14 cellular contexts compared by ENCODE assay signal in the genomic region with DNA sequence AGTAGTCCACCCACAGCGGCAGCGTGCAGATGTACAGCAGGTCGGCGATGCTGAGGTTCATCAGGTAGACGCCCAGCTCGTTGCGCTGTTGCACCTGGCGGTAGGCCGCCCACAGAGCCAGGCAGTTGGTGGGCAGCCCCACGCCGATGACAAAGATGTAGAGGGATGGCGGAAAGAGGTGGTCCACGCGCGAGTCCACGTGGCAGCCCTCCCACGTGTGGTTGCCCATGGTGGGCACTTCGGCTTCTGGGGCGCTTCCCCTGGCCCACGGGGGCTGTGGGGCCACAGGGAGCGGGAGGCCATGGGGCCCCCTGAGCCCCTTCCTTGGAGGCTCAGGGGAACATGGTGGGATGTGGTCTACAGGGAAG. TPM values are rescaled to one million over a fixed set of nuclear protein-coding genes. Genes with fewer than 3 reads are reported as not detected.
DNase-seq lines count a peak whose midpoint lies in the region; ATAC-seq, FAIRE-seq and TF ChIP-seq lines count a peak whose summit lies in the region.
"Had no signal": no experiment of that assay in that cellular context is flagged by ENCODE, and none has a peak within 500 bp of the region (broad histone marks: within the 10 kb centered on the region; RNA-seq: fewer than 3 reads in every experiment).

No MANE protein-coding gene starts in this region.

- ATAC-seq in RWPE2 (ENCODE audit: low read depth) (no peak), upper lobe of left lung (ENCODE audit: low FRiP score in 2 of 2) (no peak)

- no peak for TF ChIP-seq EP300 in upper lobe of left lung (IDR thresholded peaks at IDR 0.05)

- H3K27ac ChIP-seq in RWPE2 (ENCODE audit: poor library complexity, severe bottlenecking): peak overlapping the region; percentile 40
- H3K27ac ChIP-seq in endothelial cell of umbilical vein (ENCODE audit: insufficient read depth, low read depth, low read length): peak overlapping the region; percentile 58
- peak overlapping the region; percentile 83 for H3K27ac ChIP-seq in neutrophil
- H3K27ac ChIP-seq in upper lobe of left lung: peak overlapping the region in 3 of 4 donors; percentile 0 to 76 (median 16)

- H3K27me3 ChIP-seq in RWPE2 (ENCODE audit: insufficient read depth, poor library complexity, severe bottlenecking): no peaks in the 10 kb centered on the region
- no peaks in the 10 kb centered on the region for H3K27me3 ChIP-seq in endothelial cell of umbilical vein (ENCODE audit: control insufficient read depth in 2 of 2, insufficient read depth in 2 of 2, low read length in 2 of 2)
- H3K27me3 ChIP-seq in neutrophil: peaks cover 13% of the 10 kb centered on the region
- peaks cover 0 to 2% (median 0%) of the 10 kb centered on the region in 4 donors for H3K27me3 ChIP-seq in upper lobe of left lung

- H3K4me1 ChIP-seq in RWPE2 (ENCODE audit: insufficient read depth, poor library complexity, severe bottlenecking) (peaks cover 10% of the 10 kb centered on the region), endothelial cell of umbilical vein (ENCODE audit: control insufficient read depth, extremely low read depth, insufficient read depth, low read length) (peaks cover 23% of the 10 kb centered on the region), neutrophil (ENCODE audit: control insufficient read depth in 1 of 2, insufficient read depth in 1 of 2, low read depth in 1 of 2, low read length in 1 of 2) (peaks cover 34 to 45% of the 10 kb centered on the region in 2 experiments), upper lobe of left lung (peaks cover 0 to 31% (median 23%) of the 10 kb centered on the region in 4 donors)

- TF ChIP-seq CTCF in RWPE2 (IDR thresholded peaks at IDR 0.05; ENCODE audit: poor library complexity, severe bottlenecking) (no peak), endothelial cell of umbilical vein (IDR thresholded peaks at IDR 0.05; ENCODE audit: extremely low read depth in 1 of 2, insufficient read depth in 1 of 2, low read depth in 1 of 2, low read length in 2 of 2) (no peak), neutrophil (IDR thresholded peaks at IDR 0.05) (no peak), upper lobe of left lung (IDR thresholded peaks at IDR 0.05) (no peak)

- DNase-seq in RWPE2 (ENCODE audit: low spot score) (no peak), endothelial cell of umbilical vein (ENCODE audit: low read depth, low spot score) (no peak), upper lobe of left lung (peak in 1 of 2 donors; percentile 57), SKM-1 (lab: John Stamatoyannopoulos, UW; ENCODE audit: unreplicated experiment) (no peak), mucosa of gallbladder (ENCODE audit: low spot score) (no peak)
- no peak for DNase-seq in stimulated activated CD4-positive, alpha-beta T cell treated with anti-CD3 and anti-CD28 coated beads, Interleukin-4, amount 100 ng/mL, for 1 hour
- DNase-seq: GOT3 had no signal

- 85 to 90% methylated on average over 16 to 21 of the region's 21 CpGs for WGBS in upper lobe of left lung, 2 donors

- intact Hi-C loops in endothelial cell of umbilical vein (cut with micrococcal nuclease): loop anchor here (1.0 to 5.0 kb wide), 2 partner anchors 10 to 101 kb away; a partner anchor contains a TSS

- H2AFZ ChIP-seq in endothelial cell of umbilical vein (ENCODE audit: low read depth, low read length): no peak overlapping the region

- no peaks in the 10 kb centered on the region for H4K20me1 ChIP-seq in endothelial cell of umbilical vein (replicated peaks; ENCODE audit: control insufficient read depth, extremely low read depth, insufficient read depth, low read length)

- peaks cover 40% of the 10 kb centered on the region for H3K79me2 ChIP-seq in endothelial cell of umbilical vein (ENCODE audit: control insufficient read depth, insufficient read depth, low read length)

- H3K36me3 ChIP-seq in RWPE2 (ENCODE audit: low read depth) (no peaks in the 10 kb centered on the region), endothelial cell of umbilical vein (ENCODE audit: control insufficient read depth in 2 of 2, extremely low read depth in 1 of 2, insufficient read depth in 2 of 2, low read length in 2 of 2) (peaks cover 2 to 3% of the 10 kb centered on the region in 2 experiments), neutrophil (no peaks in the 10 kb centered on the region), upper lobe of left lung (peaks cover 0 to 27% (median 4%) of the 10 kb centered on the region in 4 donors)

- no peaks in the 10 kb centered on the region for H3K9me1 ChIP-seq in endothelial cell of umbilical vein (replicated peaks; ENCODE audit: control insufficient read depth, extremely low read depth, insufficient read depth, low read length)

- TF ChIP-seq POLR2A in endothelial cell of umbilical vein (IDR thresholded peaks at IDR 0.05; ENCODE audit: low read depth, low read length) (no peak), upper lobe of left lung (IDR thresholded peaks at IDR 0.05) (no peak)

- dilution Hi-C loops in endothelial cell of umbilical vein (cut with MboI; ENCODE audit: extremely low pct_ligation_motif_present, low sequenced_read_pairs): no loop called here

- no peak for FAIRE-seq in endothelial cell of umbilical vein (lab: Jason Lieb, UNC)
- FAIRE-seq: D721Med, G401.6, GM12891 had no signal

- H3K9ac ChIP-seq in endothelial cell of umbilical vein (replicated peaks; ENCODE audit: extremely low read depth, insufficient read depth, low read length): no peak overlapping the region

- CTCF ChIA-PET in endothelial cell of umbilical vein (lab: Charles Lee): interaction anchor here (2.3 kb wide), 1 partner anchor 51 kb away, joined by 41 read pairs; no protein-coding TSS in a partner anchor

- POLR2A ChIA-PET in endothelial cell of umbilical vein (lab: Charles Lee): no interaction called here

- no peak overlapping the region for H3K4me3 ChIP-seq in RWPE2 (ENCODE audit: severe bottlenecking)
- H3K4me3 ChIP-seq in endothelial cell of umbilical vein (replicated peaks in 1 of 3; ENCODE audit: insufficient read depth in 1 of 3, low read depth in 1 of 3, low read length in 3 of 3): no peak overlapping the region
- H3K4me3 ChIP-seq in neutrophil (ENCODE audit: low read depth in 1 of 2, low read length in 1 of 2): peak overlapping the region; percentile 24 to 48
- no peak overlapping the region for H3K4me3 ChIP-seq in upper lobe of left lung

- TSS peak; percentile 60 for BruUV-seq in endothelial cell of umbilical vein (replicated peaks; lab: Mats Ljungman, UMichigan)

- H3K4me2 ChIP-seq in endothelial cell of umbilical vein (ENCODE audit: insufficient read depth, low read length): no peak overlapping the region

- H3K9me3 ChIP-seq in RWPE2 (ENCODE audit: severe bottlenecking) (no peaks in the 10 kb centered on the region), endothelial cell of umbilical vein (replicated peaks; ENCODE audit: control insufficient read depth, insufficient read depth, low read length) (no peaks in the 10 kb centered on the region), neutrophil (no peaks in the 10 kb centered on the region), upper lobe of left lung (no peaks in the 10 kb centered on the region)
- H3K9me3 ChIP-seq: Caco-2 had no signal

TF ChIP-seq in endothelial cell of umbilical vein, 7 proteins besides CTCF, POLR2A, EP300 and RAD21 (continues in another document):
- TF ChIP-seq, protein P1, sequence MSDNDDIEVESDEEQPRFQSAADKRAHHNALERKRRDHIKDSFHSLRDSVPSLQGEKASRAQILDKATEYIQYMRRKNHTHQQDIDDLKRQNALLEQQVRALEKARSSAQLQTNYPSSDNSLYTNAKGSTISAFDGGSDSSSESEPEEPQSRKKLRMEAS (IDR thresholded peaks at IDR 0.05; ENCODE audit: insufficient read depth, insufficient read length): no peak
- no peak for TF ChIP-seq JUN (IDR thresholded peaks at IDR 0.05; ENCODE audit: borderline replicate concordance, insufficient read depth, insufficient read length, low read depth)
- TF ChIP-seq EZH2 (IDR thresholded peaks at IDR 0.05; ENCODE audit: borderline replicate concordance, low read depth, low read length, severe bottlenecking): no peak
- no peak for TF ChIP-seq MYC (IDR thresholded peaks at IDR 0.05; ENCODE audit: low read depth, low read length)
- TF ChIP-seq FOS (IDR thresholded peaks at IDR 0.05; ENCODE audit: borderline replicate concordance, insufficient read depth, low read length): no peak
- TF ChIP-seq POLR2AphosphoS5 (IDR thresholded peaks at IDR 0.05; ENCODE audit: insufficient read depth, low read depth, low read length): no peak

RNA-seq across cellular contexts. Expression of a gene that starts 7.0 kb away (rescaled TPM):
- total RNA-seq in endothelial cell of umbilical vein (13.8 and 15.4 TPM in 2 replicates), upper lobe of left lung (10 to 100 TPM in 5 of 6 donors, 1 to 10 TPM in 1; 9.9 to 14.3 (median 12.7) TPM), mucosa of gallbladder (11.5 TPM)
- polyA plus RNA-seq in endothelial cell of umbilical vein: 16.0 and 17.1 TPM in 2 replicates
- polyA plus RNA-seq in endothelial cell of umbilical vein (2011; cell fraction: cytosol; rRNA removed): 14.5 and 14.6 TPM in 2 replicates
- polyA plus RNA-seq in endothelial cell of umbilical vein (2011; cell fraction: nucleus; rRNA removed): 8.3 and 8.4 TPM in 2 replicates
- polyA plus RNA-seq in endothelial cell of umbilical vein (2012): 7.5 and 9.7 TPM in 2 replicates
- 15.8 and 23.6 TPM in 2 replicates for polyA minus RNA-seq in endothelial cell of umbilical vein
- 3.9 TPM for polyA minus RNA-seq in endothelial cell of umbilical vein (2011; cell fraction: cytosol; rRNA and poly(A)+ RNA removed)
- 6.0 and 8.0 TPM in 2 replicates for polyA minus RNA-seq in endothelial cell of umbilical vein (2011; cell fraction: nucleus; rRNA and poly(A)+ RNA removed)

RNA-seq across cellular contexts. Expression of a gene that starts 10.4 kb away (rescaled TPM):
- total RNA-seq in endothelial cell of umbilical vein (26.7 and 30.3 TPM in 2 replicates), upper lobe of left lung (10 to 100 TPM in 2 of 6 donors, 1 to 10 TPM in 4; 1.0 to 22.1 (median 6.8) TPM), mucosa of gallbladder (2.2 TPM)
- polyA plus RNA-seq in endothelial cell of umbilical vein: 13.4 and 17.9 TPM in 2 replicates
- 9.8 and 13.2 TPM in 2 replicates for polyA plus RNA-seq in endothelial cell of umbilical vein (2011; cell fraction: cytosol; rRNA removed)
- 6.1 and 14.3 TPM in 2 replicates for polyA plus RNA-seq in endothelial cell of umbilical vein (2011; cell fraction: nucleus; rRNA removed)
- polyA plus RNA-seq in endothelial cell of umbilical vein (2012): 13.1 and 37.5 TPM in 2 replicates
- polyA minus RNA-seq in endothelial cell of umbilical vein: 5.6 and 6.7 TPM in 2 replicates
- not detected for polyA minus RNA-seq in endothelial cell of umbilical vein (2011; cell fraction: cytosol; rRNA and poly(A)+ RNA removed)
- 3.5 and 6.2 TPM in 2 replicates for polyA minus RNA-seq in endothelial cell of umbilical vein (2011; cell fraction: nucleus; rRNA and poly(A)+ RNA removed)
- total RNA-seq: A172; Caco-2; CD4-positive, alpha-beta T cell had no signal

RNA-seq across cellular contexts. Expression of a gene that starts 47.6 kb away (rescaled TPM):
- total RNA-seq in endothelial cell of umbilical vein (27.4 and 28.9 TPM in 2 replicates), upper lobe of left lung (10 to 100 TPM; 34.1 to 70.2 (median 48.2) TPM), mucosa of gallbladder (68.4 TPM)
- 23.3 and 23.8 TPM in 2 replicates for polyA plus RNA-seq in endothelial cell of umbilical vein
- 13.7 and 15.6 TPM in 2 replicates for polyA plus RNA-seq in endothelial cell of umbilical vein (2011; cell fraction: cytosol; rRNA removed)
- 88.8 and 100 TPM in 2 replicates for polyA plus RNA-seq in endothelial cell of umbilical vein (2011; cell fraction: nucleus; rRNA removed)
- polyA plus RNA-seq in endothelial cell of umbilical vein (2012): 17.1 and 22.3 TPM in 2 replicates
- 22.2 and 38.8 TPM in 2 replicates for polyA minus RNA-seq in endothelial cell of umbilical vein
- 28.3 TPM for polyA minus RNA-seq in endothelial cell of umbilical vein (2011; cell fraction: cytosol; rRNA and poly(A)+ RNA removed)
- 18.9 and 24.5 TPM in 2 replicates for polyA minus RNA-seq in endothelial cell of umbilical vein (2011; cell fraction: nucleus; rRNA and poly(A)+ RNA removed)

Comparison
In these comparisons a context has a peak if more than half of its experiments do, and no peak if none do; other contexts are left out.
1. H3K27ac ChIP-seq: peak in every context shown above with its lines; median percentile 83 in neutrophil; 58 in endothelial cell of umbilical vein; 40 in RWPE2; 16 in upper lobe of left lung.
2. H3K4me3 ChIP-seq: peak in neutrophil (2 of 2); none in RWPE2 (single experiment), endothelial cell of umbilical vein (0 of 3) and upper lobe of left lung (0 of 4).